In genomic region chr11:32082346-32082986, GRCh38 we compare ENCODE assay signal across 13 cellular contexts. TPM values are rescaled to one million over a fixed set of nuclear protein-coding genes. Genes with fewer than 3 reads are reported as not detected.
A peak's percentile ranks its signal among the peaks of the same experiment; 100 is the strongest.
DNase-seq lines count a peak whose midpoint lies in the region; ATAC-seq and TF ChIP-seq lines count a peak whose summit lies in the region.
"Had no signal": no experiment of that assay in that cellular context is flagged by ENCODE, and none has a peak within 500 bp of the region (broad histone marks: within the 10 kb centered on the region; RNA-seq: fewer than 3 reads in every experiment).

No MANE protein-coding gene starts in this region.

- H3K27me3 Mint-ChIP-seq in GM23338 (ENCODE audit: insufficient read depth, low read depth, poor library complexity) (peaks cover 8% of the 10 kb centered on the region), WTC11 (ENCODE audit: low read depth) (no peaks in the 10 kb centered on the region; the same call in 1 of the 2 replicates)
- peaks cover 12 to 31% (median 17%) of the 10 kb centered on the region in 5 donors for H3K27me3 Mint-ChIP-seq in naive thymus-derived CD4-positive, alpha-beta T cell

- H4K20me1 ChIP-seq in GM23338 (replicated peaks; ENCODE audit: insufficient read depth) (no peaks in the 10 kb centered on the region), Loucy (ENCODE audit: insufficient read depth, low read length, poor library complexity, severe bottlenecking) (no peaks in the 10 kb centered on the region)

- H3K9ac ChIP-seq in Loucy (ENCODE audit: low read depth, low read length, poor library complexity, severe bottlenecking) (no peak overlapping the region), mesendoderm (ENCODE audit: low read length) (no peak overlapping the region)

- H3F3A ChIP-seq in GM23338 (replicated peaks; ENCODE audit: low read depth) (no peaks in the 10 kb centered on the region), Loucy (ENCODE audit: low read depth) (no peaks in the 10 kb centered on the region)

- H3K4me1 ChIP-seq in GM23338 (ENCODE audit: insufficient read depth) (peaks cover 11% of the 10 kb centered on the region), Loucy (ENCODE audit: insufficient read depth, low read length, poor library complexity, severe bottlenecking) (peaks cover 3% of the 10 kb centered on the region), mesendoderm (ENCODE audit: control insufficient read depth, low read depth, low read length) (peaks cover 3% of the 10 kb centered on the region)
- H3K4me1 ChIP-seq in naive thymus-derived CD4-positive, alpha-beta T cell (ENCODE audit: control insufficient read depth in 2 of 2, insufficient read depth in 2 of 2, low read length in 2 of 2), result no peaks in the 10 kb centered on the region

- TF ChIP-seq CTCF in GM23338 (conservative IDR thresholded peaks at IDR 0.05; ENCODE audit: low read depth in 2 of 2) (no peak), Loucy (conservative IDR thresholded peaks at IDR 0.05; ENCODE audit: low read length) (no peak), WTC11 (IDR thresholded peaks at IDR 0.05) (no peak)

- H3K23ac ChIP-seq in mesendoderm (ENCODE audit: low read length), result peak overlapping the region; percentile 30

- no peaks in the 10 kb centered on the region for H3K79me1 ChIP-seq in mesendoderm (ENCODE audit: low read length)

- POLR2A ChIA-PET in WTC11 (lab: Charles Lee), result interaction anchor here (0.9 kb wide), 1 partner anchor 8 kb away, joined by 4 read pairs; the partner anchor contains the start of gene RCN1
- POLR2A ChIA-PET in naive thymus-derived CD4-positive, alpha-beta T cell (lab: Charles Lee), result no interaction called here

- H3K36me3 Mint-ChIP-seq in GM23338 (ENCODE audit: low read depth), result no peaks in the 10 kb centered on the region
- no peaks in the 10 kb centered on the region for H3K36me3 Mint-ChIP-seq in WTC11
- H3K36me3 Mint-ChIP-seq in naive thymus-derived CD4-positive, alpha-beta T cell, result no peaks in the 10 kb centered on the region

- peak overlapping the region; percentile 31 for H3K56ac ChIP-seq in mesendoderm (ENCODE audit: low read length)

- peaks cover 18% of the 10 kb centered on the region for H3K4me1 Mint-ChIP-seq in GM23338
- H3K4me1 Mint-ChIP-seq in WTC11, result peaks cover 27% of the 10 kb centered on the region
- no peaks in the 10 kb centered on the region for H3K4me1 Mint-ChIP-seq in naive thymus-derived CD4-positive, alpha-beta T cell

- 0 out of 2 replicates have a peak overlapping the region, but pooled peaks have one; percentile 43 for H3K27ac Mint-ChIP-seq in GM23338
- peak overlapping the region; percentile 29 for H3K27ac Mint-ChIP-seq in WTC11
- no peak overlapping the region for H3K27ac Mint-ChIP-seq in naive thymus-derived CD4-positive, alpha-beta T cell
- H3K27ac Mint-ChIP-seq: CD4-positive, alpha-beta T cell had no signal

- no peaks in the 10 kb centered on the region for H3K9me3 ChIP-seq in Loucy (ENCODE audit: insufficient read depth, low read depth, low read length)
- no peaks in the 10 kb centered on the region for H3K9me3 ChIP-seq in naive thymus-derived CD4-positive, alpha-beta T cell (ENCODE audit: control insufficient read depth in 2 of 3, low read length in 3 of 3)

- H3K9me3 Mint-ChIP-seq in GM23338 (no peaks in the 10 kb centered on the region), WTC11 (peaks cover 10% of the 10 kb centered on the region)
- peaks cover 0 to 3% (median 0%) of the 10 kb centered on the region in 11 donors for H3K9me3 Mint-ChIP-seq in naive thymus-derived CD4-positive, alpha-beta T cell
- H3K9me3 Mint-ChIP-seq: CD4-positive, alpha-beta T cell had no signal

- no peak overlapping the region for H3K4me3 Mint-ChIP-seq in GM23338
- no peak overlapping the region for H3K4me3 Mint-ChIP-seq in WTC11
- H3K4me3 Mint-ChIP-seq in naive thymus-derived CD4-positive, alpha-beta T cell, result no peak overlapping the region
- H3K4me3 Mint-ChIP-seq: CD4-positive, alpha-beta T cell had no signal

- H2BK120ac ChIP-seq in mesendoderm (ENCODE audit: low read depth, low read length), result no peak overlapping the region

- ATAC-seq in GM23338, result peak; percentile 53
- ATAC-seq in WTC11, result peak; percentile 66
- ATAC-seq in HG02884 (IDR thresholded peaks at IDR 0.05; ENCODE audit: unreplicated experiment), result no peak
- ATAC-seq in HG02840 (IDR thresholded peaks at IDR 0.05; ENCODE audit: low FRiP score, unreplicated experiment), result no peak
- ATAC-seq in naive thymus-derived CD4-positive, alpha-beta T cell, result no peak
- ATAC-seq: HCT116 had no signal

- H2BK15ac ChIP-seq in mesendoderm (replicated peaks; ENCODE audit: low read depth), result no peak overlapping the region

- H3K9me2 ChIP-seq in GM23338 (ENCODE audit: insufficient read depth) (0 out of 2 replicates have a peak, but pooled peaks cover 13% of the 10 kb centered on the region), Loucy (replicated peaks; ENCODE audit: low read depth, low read length) (no peaks in the 10 kb centered on the region)

- peak overlapping the region; percentile 40 for H4K5ac ChIP-seq in mesendoderm (ENCODE audit: low read length)

- no CpG with 5 or more reads among the region's 5 CpGs for WGBS in mesendoderm (ENCODE audit: extremely low coverage, insufficient coverage, low lambda C conversion rate)

- H3K27ac ChIP-seq in GM23338 (ENCODE audit: low read depth) (no peak overlapping the region), mesendoderm (ENCODE audit: low read depth, low read length) (no peak overlapping the region)
- H3K27ac ChIP-seq in naive thymus-derived CD4-positive, alpha-beta T cell (ENCODE audit: low read depth, low read length), result no peak overlapping the region

- H3K4me3 ChIP-seq in GM23338 (no peak overlapping the region), Loucy (ENCODE audit: low read length, poor library complexity, severe bottlenecking) (no peak overlapping the region), mesendoderm (ENCODE audit: low read length) (no peak overlapping the region)
- H3K4me3 ChIP-seq in naive thymus-derived CD4-positive, alpha-beta T cell (ENCODE audit: low read length), result no peak overlapping the region

- DNase-seq in GM23338 (ENCODE audit: low spot score) (no peak), WTC11 (ENCODE audit: low spot score) (no peak), mesendoderm (no peak)
- DNase-seq in naive thymus-derived CD4-positive, alpha-beta T cell, result no peak
- DNase-seq: ACHN; C1 segment of cervical spinal cord; Calu3; CD4-positive, alpha-beta T cell; DMS 273 treated with DMSO at 0.1 percent for 48 hours had no signal

- H2AK5ac ChIP-seq in mesendoderm (ENCODE audit: low read length), result no peak overlapping the region

- intact Hi-C loops in naive thymus-derived CD4-positive, alpha-beta T cell (cut with micrococcal nuclease), result no loop called here

- CTCF ChIA-PET in WTC11 (lab: Charles Lee), result interaction anchor here (0.5 to 2.2 kb wide), 12 partner anchors 9 to 1168 kb away, joined by 3 to 10 read pairs (median 3); no protein-coding TSS in a partner anchor
- CTCF ChIA-PET in naive thymus-derived CD4-positive, alpha-beta T cell (lab: Charles Lee), result interaction anchor here (1.9 kb wide), 1 partner anchor 32 kb away, joined by 4 read pairs; no protein-coding TSS in a partner anchor

- H3K79me2 ChIP-seq in GM23338 (replicated peaks; ENCODE audit: insufficient read depth) (no peaks in the 10 kb centered on the region), Loucy (ENCODE audit: insufficient read depth, low read length) (no peaks in the 10 kb centered on the region), mesendoderm (ENCODE audit: control insufficient read depth, insufficient read depth, low read length) (no peaks in the 10 kb centered on the region)

- no peak overlapping the region for H3K18ac ChIP-seq in mesendoderm (ENCODE audit: low read length)

- H3K27me3 ChIP-seq in GM23338 (ENCODE audit: insufficient read depth), result no peaks in the 10 kb centered on the region
- H3K27me3 ChIP-seq in Loucy (ENCODE audit: insufficient read depth, low read length, poor library complexity, severe bottlenecking), result no peaks in the 10 kb centered on the region
- no peaks in the 10 kb centered on the region for H3K27me3 ChIP-seq in mesendoderm (ENCODE audit: insufficient read depth, low read length, poor library complexity)
- peaks cover 0 to 4% of the 10 kb centered on the region in 2 donors for H3K27me3 ChIP-seq in naive thymus-derived CD4-positive, alpha-beta T cell (ENCODE audit: control insufficient read depth in 2 of 2, insufficient read depth in 2 of 2, low read length in 2 of 2)

- peak overlapping the region; percentile 7; the same call in 1 of the 2 replicates for H3K4me2 ChIP-seq in GM23338
- no peak overlapping the region for H3K4me2 ChIP-seq in Loucy (ENCODE audit: low read depth, low read length, poor library complexity, severe bottlenecking)
- no peak overlapping the region for H3K4me2 ChIP-seq in mesendoderm (ENCODE audit: low read length)

- H2AFZ ChIP-seq in GM23338 (peak overlapping the region; percentile 83), Loucy (ENCODE audit: low read length) (peak overlapping the region; percentile 34; the same call in 1 of the 2 replicates)

- H3K36me3 ChIP-seq in GM23338 (ENCODE audit: insufficient read depth) (no peaks in the 10 kb centered on the region), Loucy (ENCODE audit: insufficient read depth, low read length) (no peaks in the 10 kb centered on the region), mesendoderm (ENCODE audit: control insufficient read depth, insufficient read depth, low read length) (no peaks in the 10 kb centered on the region)
- H3K36me3 ChIP-seq in naive thymus-derived CD4-positive, alpha-beta T cell (ENCODE audit: control insufficient read depth in 2 of 3, insufficient read depth in 3 of 3, low read length in 3 of 3), result no peaks in the 10 kb centered on the region

- no peak overlapping the region for H4K8ac ChIP-seq in mesendoderm (ENCODE audit: low read depth, low read length)

- H2BK5ac ChIP-seq in mesendoderm (ENCODE audit: low read length), result no peak overlapping the region

- no peak overlapping the region for H3K4ac ChIP-seq in mesendoderm (ENCODE audit: low read depth, low read length)

TF ChIP-seq in GM23338, 12 proteins besides CTCF, POLR2A, EP300 and RAD21 (continues in another document):
- TF ChIP-seq ZNF331 (CRISPR knock-in tag; IDR thresholded peaks at IDR 0.05; ENCODE audit: low read depth), result no peak
- TF ChIP-seq EZH2 (IDR thresholded peaks at IDR 0.05; ENCODE audit: low read depth, unreplicated experiment), result no peak

TF ChIP-seq in WTC11, 78 proteins besides CTCF, POLR2A, EP300 and RAD21 (continues in another document):
- TF ChIP-seq ETV6 (CRISPR knock-in tag; IDR thresholded peaks at IDR 0.05), result peak; percentile 72; the same call in 1 of the 2 replicates

RNA-seq across cellular contexts. Expression of gene RCN1, which starts 8.4 kb away (rescaled TPM):
- 139 and 140 TPM in 2 replicates for total RNA-seq in GM23338 (2014; rRNA removed; shearing (Covaris generic))
- polyA plus RNA-seq in GM23338 (2016; fragmentation: Nextera tagmentation; extraction: Ambion mirVana), result 104 and 107 TPM in 2 replicates
- 96.2 to 111 TPM (median 105 TPM) in 3 replicates for total RNA-seq in WTC11 (2021)
- 127 TPM for polyA plus RNA-seq in mesendoderm (2013, experiment 1 of 2)
- 127 TPM for polyA plus RNA-seq in mesendoderm (2013, experiment 2 of 2)
- total RNA-seq in naive thymus-derived CD4-positive, alpha-beta T cell, result 10 to 100 TPM in 2 of 5 experiments, 1 to 10 TPM in 3; 5.5 to 26.8 (median 9.6) TPM
- 1 to 10 TPM; 5.6 to 7.0 TPM for polyA plus RNA-seq in naive thymus-derived CD4-positive, alpha-beta T cell

Comparison
In these comparisons a context has a peak if more than half of its experiments do, and no peak if none do; other contexts are left out.
1. ATAC-seq: peak in GM23338 (single experiment) and WTC11 (single experiment); none in HG02884 (single experiment), HG02840 (single experiment) and naive thymus-derived CD4-positive, alpha-beta T cell (single experiment).
2. H3K27ac Mint-ChIP-seq: peak in GM23338 (single experiment) and WTC11 (single experiment); none in naive thymus-derived CD4-positive, alpha-beta T cell (0 of 9).